Comparison of ENCODE assay signal across 10 cellular contexts in the genomic region with DNA sequence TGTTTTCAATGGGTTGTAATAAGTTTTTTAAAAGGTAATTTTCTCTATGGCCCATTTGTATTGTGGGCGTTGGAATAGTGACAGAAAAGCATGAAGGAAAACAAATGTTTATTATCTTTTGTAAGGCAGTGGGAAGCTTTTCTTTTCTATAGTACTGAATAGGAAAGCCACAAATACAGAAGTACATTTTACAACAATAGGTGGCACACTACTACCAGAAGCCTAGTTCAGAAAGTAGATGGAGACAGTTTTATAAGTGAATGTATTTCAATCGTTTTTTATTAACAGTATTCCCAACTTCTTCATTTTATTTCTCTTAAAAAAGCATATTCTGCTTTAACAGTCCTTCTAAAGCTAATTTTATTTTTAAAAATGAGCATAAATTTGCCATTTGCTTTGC.
DNase-seq lines count a peak whose midpoint lies in the region; ATAC-seq and TF ChIP-seq lines count a peak whose summit lies in the region.
"Had no signal": no experiment of that assay in that cellular context is flagged by ENCODE, and none has a peak within 500 bp of the region (broad histone marks: within the 10 kb centered on the region; RNA-seq: fewer than 3 reads in every experiment).

No MANE protein-coding gene starts in this region.

- no peak overlapping the region for H3K4me3 ChIP-seq in epithelial cell of proximal tubule (ENCODE audit: low read depth, low read length)
- H3K4me3 ChIP-seq in psoas muscle, result no peak overlapping the region

- 6 to 8% (median 7%) methylated on average over 2 of the region's 2 CpGs for WGBS in psoas muscle, 3 donors

- H3K9me3 ChIP-seq in psoas muscle, result no peaks in the 10 kb centered on the region

- no peaks in the 10 kb centered on the region for H3K27me3 ChIP-seq in psoas muscle (ENCODE audit: insufficient read depth in 3 of 3, low read length in 2 of 3)

- no peak overlapping the region for H3K27ac ChIP-seq in psoas muscle

- TF ChIP-seq CTCF in epithelial cell of proximal tubule (conservative IDR thresholded peaks at IDR 0.05; ENCODE audit: low read depth, low read length), result peak; percentile 57
- TF ChIP-seq CTCF in psoas muscle (IDR thresholded peaks at IDR 0.05), result peak; percentile 68

- no peaks in the 10 kb centered on the region for H3K36me3 ChIP-seq in psoas muscle (ENCODE audit: insufficient read depth in 1 of 2, low read depth in 1 of 2)

- intact Hi-C loops in psoas muscle (cut with DNase I), result loop anchor here (2.0 to 5.0 kb wide), 3 partner anchors 269 to 331 kb away; no protein-coding TSS in a partner anchor

- peak; percentile 67 for ATAC-seq in GM18867 (IDR thresholded peaks at IDR 0.05; ENCODE audit: unreplicated experiment)
- ATAC-seq in psoas muscle, result peak in 3 of 4 donors; percentile 58 to 78 (median 76)
- ATAC-seq in HG03378 (IDR thresholded peaks at IDR 0.05; ENCODE audit: unreplicated experiment), result no peak
- ATAC-seq: stimulated activated naive B cell treated with anti-CD40 and anti-IgM and Interleukin-4, amounts not matched to agents 10 μg/mL and 1 μg/mL and 100 μg/mL, for 72 hours had no signal

- DNase-seq in NCI-H524 treated with DMSO at 0.1 percent for 48 hours (lab: John Stamatoyannopoulos, UW), result peak; percentile 32
- DNase-seq in epithelial cell of proximal tubule (ENCODE audit: low read depth), result no peak
- no peak for DNase-seq in psoas muscle
- no peak for DNase-seq in NCI-H226
- no peak for DNase-seq in cortex of kidney (lab: John Stamatoyannopoulos, UW)
- no peak for DNase-seq in activated T-cell treated with anti-CD3 and anti-CD28 coated beads, Interleukin-2, amount 50 U/mL, for 1 hour
- DNase-seq: GOT3; stimulated activated naive B cell treated with anti-CD40 and anti-IgM and Interleukin-4, amounts not matched to agents 10 μg/mL and 1 μg/mL and 100 μg/mL, for 72 hours had no signal

- H3K4me1 ChIP-seq in psoas muscle, result peaks cover 30% of the 10 kb centered on the region
